ENCODE assay signal across 14 cellular contexts in genomic region chr4:100816646-100817045, GRCh38.
"Had no signal": no experiment of that assay in that cellular context is flagged by ENCODE, and none has a peak within 500 bp of the region (broad histone marks: within the 10 kb centered on the region; RNA-seq: fewer than 3 reads in every experiment).

No MANE protein-coding gene starts in this region.

- H3K27ac ChIP-seq: esophagus muscularis mucosa, pancreas, testis, upper lobe of right lung had no signal

- H3K36me3 ChIP-seq: esophagus muscularis mucosa, pancreas, upper lobe of right lung had no signal

- H3K4me3 ChIP-seq: esophagus muscularis mucosa, lung, pancreas, testis, upper lobe of right lung had no signal

- H3K9me3 ChIP-seq: esophagus muscularis mucosa, testis, upper lobe of right lung had no signal

- DNase-seq: activated CD4-positive, CD25-positive, alpha-beta regulatory T cell treated with anti-CD3 and anti-CD28 coated beads, Interleukin-2, amount 50 U/mL, for 72 hours; activated naive CD4-positive, alpha-beta T cell treated with anti-CD3 and anti-CD28 coated beads for 36 hours; caudate nucleus; foreskin melanocyte; left colon; pancreas; stimulated activated naive CD8-positive, alpha-beta T cell treated with anti-CD3 and anti-CD28 coated beads, Interleukin-15, amount 100 ng/mL, for 72 hours; T-cell; T-helper 9 cell; testis; upper lobe of right lung had no signal

- ATAC-seq: left colon; pancreas; sciatic nerve; stimulated activated naive CD8-positive, alpha-beta T cell treated with anti-CD3 and anti-CD28 coated beads, Interleukin-15, amount 100 ng/mL, for 72 hours; T-cell; upper lobe of right lung had no signal

- H3K4me1 ChIP-seq: pancreas, testis, upper lobe of right lung had no signal

- H3K27me3 ChIP-seq: esophagus muscularis mucosa, pancreas, testis, upper lobe of right lung had no signal
